ENCODE assay signal across 1 cellular context in the genomic region with DNA sequence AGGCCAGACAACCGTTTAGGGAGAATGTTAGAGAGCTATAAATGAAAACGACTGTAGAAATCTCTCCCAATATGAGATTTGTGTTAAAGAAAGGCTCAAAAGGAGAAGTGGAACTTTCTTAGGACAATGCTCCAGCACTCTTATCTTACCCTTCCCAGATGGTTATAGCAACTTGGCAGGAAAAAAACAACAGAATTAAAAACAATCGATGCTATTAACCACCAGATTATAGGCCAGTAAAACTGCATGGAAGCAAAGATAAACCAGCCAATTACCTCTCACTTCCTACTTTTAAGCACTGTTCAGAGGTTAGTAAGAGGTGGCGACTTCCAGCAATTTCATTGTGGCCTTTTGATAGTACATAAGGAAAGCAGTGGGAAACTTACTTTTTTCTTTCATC.
TF ChIP-seq lines count a peak whose summit lies in the region.

No MANE protein-coding gene starts in this region.

TF ChIP-seq in K562, 482 proteins besides CTCF, POLR2A, EP300 and RAD21 (continued from another document and continues in another):
- TF ChIP-seq TFE3 (CRISPR knock-in tag; IDR thresholded peaks at IDR 0.05) (no peak), CC2D1A (IDR thresholded peaks at IDR 0.05) (peak; percentile 77; the same call in 1 of the 2 replicates), TCF3 (CRISPR knock-in tag; IDR thresholded peaks at IDR 0.05) (peak; percentile 72), KAT8 (IDR thresholded peaks at IDR 0.05; ENCODE audit: low read depth) (no peak), TAF9B (IDR thresholded peaks at IDR 0.05; ENCODE audit: partially characterized antibody) (no peak), MLLT1 (IDR thresholded peaks at IDR 0.05) (no peak), PHF20 (IDR thresholded peaks at IDR 0.05; ENCODE audit: partially characterized antibody) (no peak), MTA1 (IDR thresholded peaks at IDR 0.05; ENCODE audit: borderline replicate concordance) (no peak), ZNF507 (tag; conservative IDR thresholded peaks at IDR 0.05) (no peak), ZSCAN32 (CRISPR knock-in tag; IDR thresholded peaks at IDR 0.05) (no peak), PTRF (tag; IDR thresholded peaks at IDR 0.05) (no peak), ZNF24 (IDR thresholded peaks at IDR 0.05) (no peak), ZNF75A (CRISPR knock-in tag; IDR thresholded peaks at IDR 0.05) (no peak), POLR3G (IDR thresholded peaks at IDR 0.05; ENCODE audit: extremely low read depth, insufficient read length, insufficient replicate concordance) (no peak), ZNF41 (CRISPR knock-in tag; conservative IDR thresholded peaks at IDR 0.05) (no peak), NR2C1 (IDR thresholded peaks at IDR 0.05) (no peak), NR2C1 (tag; IDR thresholded peaks at IDR 0.05) (no peak), KAT7 (CRISPR knock-in tag; IDR thresholded peaks at IDR 0.05; ENCODE audit: borderline replicate concordance) (no peak), HOXB6 (CRISPR knock-in tag; IDR thresholded peaks at IDR 0.05; ENCODE audit: borderline replicate concordance) (no peak), CCAR2 (IDR thresholded peaks at IDR 0.05; ENCODE audit: low read depth, low read length) (no peak), NR1H2 (CRISPR knock-in tag; IDR thresholded peaks at IDR 0.05) (no peak), CBX3 (IDR thresholded peaks at IDR 0.05; ENCODE audit: borderline replicate concordance in 1 of 2, low read length in 2 of 2) (no peak), JUND (IDR thresholded peaks at IDR 0.05; ENCODE audit: borderline replicate concordance, low read depth, low read length) (no peak), JUND (tag; IDR thresholded peaks at IDR 0.05; ENCODE audit: borderline replicate concordance, low read depth, low read length) (0 out of 3 replicates have a peak, but pooled peaks have one; percentile 20), ELF4 (CRISPR knock-in tag; IDR thresholded peaks at IDR 0.05) (0 out of 2 replicates have a peak, but pooled peaks have one; percentile 34), SMARCE1 (IDR thresholded peaks at IDR 0.05) (peak; percentile 76; the same call in 1 of the 2 replicates), TRIM24 (IDR thresholded peaks at IDR 0.05) (0 out of 4 replicates have a peak, but pooled peaks of 1 of the 2 experiments have one; percentile 23), SUPT5H (IDR thresholded peaks at IDR 0.05) (no peak), ZNF143 (CRISPR knock-in tag; IDR thresholded peaks at IDR 0.05) (no peak), POLR2AphosphoS2 (IDR thresholded peaks at IDR 0.05; ENCODE audit: low read length) (no peak), ZBTB9 (CRISPR knock-in tag; IDR thresholded peaks at IDR 0.05) (no peak), RB1 (IDR thresholded peaks at IDR 0.05; ENCODE audit: low read depth) (no peak), KDM5B (IDR thresholded peaks at IDR 0.05; ENCODE audit: insufficient replicate concordance, low read depth, low read length) (no peak), CTBP1 (IDR thresholded peaks at IDR 0.05; ENCODE audit: borderline replicate concordance) (peak; percentile 19; the same call in 1 of the 2 replicates), NKRF (IDR thresholded peaks at IDR 0.05; ENCODE audit: borderline replicate concordance) (no peak), NCOR1 (IDR thresholded peaks at IDR 0.05) (peak; percentile 53), PURB (CRISPR knock-in tag; IDR thresholded peaks at IDR 0.05; ENCODE audit: low read depth) (no peak), SLC30A9 (CRISPR knock-in tag; IDR thresholded peaks at IDR 0.05) (no peak), HNRNPK (IDR thresholded peaks at IDR 0.05; ENCODE audit: low read depth, low read length, poor library complexity, severe bottlenecking) (no peak), POLR2AphosphoS5 (IDR thresholded peaks at IDR 0.05; ENCODE audit: control insufficient read depth, insufficient read depth, low read depth, low read length) (no peak)
- TF ChIP-seq, protein P1, sequence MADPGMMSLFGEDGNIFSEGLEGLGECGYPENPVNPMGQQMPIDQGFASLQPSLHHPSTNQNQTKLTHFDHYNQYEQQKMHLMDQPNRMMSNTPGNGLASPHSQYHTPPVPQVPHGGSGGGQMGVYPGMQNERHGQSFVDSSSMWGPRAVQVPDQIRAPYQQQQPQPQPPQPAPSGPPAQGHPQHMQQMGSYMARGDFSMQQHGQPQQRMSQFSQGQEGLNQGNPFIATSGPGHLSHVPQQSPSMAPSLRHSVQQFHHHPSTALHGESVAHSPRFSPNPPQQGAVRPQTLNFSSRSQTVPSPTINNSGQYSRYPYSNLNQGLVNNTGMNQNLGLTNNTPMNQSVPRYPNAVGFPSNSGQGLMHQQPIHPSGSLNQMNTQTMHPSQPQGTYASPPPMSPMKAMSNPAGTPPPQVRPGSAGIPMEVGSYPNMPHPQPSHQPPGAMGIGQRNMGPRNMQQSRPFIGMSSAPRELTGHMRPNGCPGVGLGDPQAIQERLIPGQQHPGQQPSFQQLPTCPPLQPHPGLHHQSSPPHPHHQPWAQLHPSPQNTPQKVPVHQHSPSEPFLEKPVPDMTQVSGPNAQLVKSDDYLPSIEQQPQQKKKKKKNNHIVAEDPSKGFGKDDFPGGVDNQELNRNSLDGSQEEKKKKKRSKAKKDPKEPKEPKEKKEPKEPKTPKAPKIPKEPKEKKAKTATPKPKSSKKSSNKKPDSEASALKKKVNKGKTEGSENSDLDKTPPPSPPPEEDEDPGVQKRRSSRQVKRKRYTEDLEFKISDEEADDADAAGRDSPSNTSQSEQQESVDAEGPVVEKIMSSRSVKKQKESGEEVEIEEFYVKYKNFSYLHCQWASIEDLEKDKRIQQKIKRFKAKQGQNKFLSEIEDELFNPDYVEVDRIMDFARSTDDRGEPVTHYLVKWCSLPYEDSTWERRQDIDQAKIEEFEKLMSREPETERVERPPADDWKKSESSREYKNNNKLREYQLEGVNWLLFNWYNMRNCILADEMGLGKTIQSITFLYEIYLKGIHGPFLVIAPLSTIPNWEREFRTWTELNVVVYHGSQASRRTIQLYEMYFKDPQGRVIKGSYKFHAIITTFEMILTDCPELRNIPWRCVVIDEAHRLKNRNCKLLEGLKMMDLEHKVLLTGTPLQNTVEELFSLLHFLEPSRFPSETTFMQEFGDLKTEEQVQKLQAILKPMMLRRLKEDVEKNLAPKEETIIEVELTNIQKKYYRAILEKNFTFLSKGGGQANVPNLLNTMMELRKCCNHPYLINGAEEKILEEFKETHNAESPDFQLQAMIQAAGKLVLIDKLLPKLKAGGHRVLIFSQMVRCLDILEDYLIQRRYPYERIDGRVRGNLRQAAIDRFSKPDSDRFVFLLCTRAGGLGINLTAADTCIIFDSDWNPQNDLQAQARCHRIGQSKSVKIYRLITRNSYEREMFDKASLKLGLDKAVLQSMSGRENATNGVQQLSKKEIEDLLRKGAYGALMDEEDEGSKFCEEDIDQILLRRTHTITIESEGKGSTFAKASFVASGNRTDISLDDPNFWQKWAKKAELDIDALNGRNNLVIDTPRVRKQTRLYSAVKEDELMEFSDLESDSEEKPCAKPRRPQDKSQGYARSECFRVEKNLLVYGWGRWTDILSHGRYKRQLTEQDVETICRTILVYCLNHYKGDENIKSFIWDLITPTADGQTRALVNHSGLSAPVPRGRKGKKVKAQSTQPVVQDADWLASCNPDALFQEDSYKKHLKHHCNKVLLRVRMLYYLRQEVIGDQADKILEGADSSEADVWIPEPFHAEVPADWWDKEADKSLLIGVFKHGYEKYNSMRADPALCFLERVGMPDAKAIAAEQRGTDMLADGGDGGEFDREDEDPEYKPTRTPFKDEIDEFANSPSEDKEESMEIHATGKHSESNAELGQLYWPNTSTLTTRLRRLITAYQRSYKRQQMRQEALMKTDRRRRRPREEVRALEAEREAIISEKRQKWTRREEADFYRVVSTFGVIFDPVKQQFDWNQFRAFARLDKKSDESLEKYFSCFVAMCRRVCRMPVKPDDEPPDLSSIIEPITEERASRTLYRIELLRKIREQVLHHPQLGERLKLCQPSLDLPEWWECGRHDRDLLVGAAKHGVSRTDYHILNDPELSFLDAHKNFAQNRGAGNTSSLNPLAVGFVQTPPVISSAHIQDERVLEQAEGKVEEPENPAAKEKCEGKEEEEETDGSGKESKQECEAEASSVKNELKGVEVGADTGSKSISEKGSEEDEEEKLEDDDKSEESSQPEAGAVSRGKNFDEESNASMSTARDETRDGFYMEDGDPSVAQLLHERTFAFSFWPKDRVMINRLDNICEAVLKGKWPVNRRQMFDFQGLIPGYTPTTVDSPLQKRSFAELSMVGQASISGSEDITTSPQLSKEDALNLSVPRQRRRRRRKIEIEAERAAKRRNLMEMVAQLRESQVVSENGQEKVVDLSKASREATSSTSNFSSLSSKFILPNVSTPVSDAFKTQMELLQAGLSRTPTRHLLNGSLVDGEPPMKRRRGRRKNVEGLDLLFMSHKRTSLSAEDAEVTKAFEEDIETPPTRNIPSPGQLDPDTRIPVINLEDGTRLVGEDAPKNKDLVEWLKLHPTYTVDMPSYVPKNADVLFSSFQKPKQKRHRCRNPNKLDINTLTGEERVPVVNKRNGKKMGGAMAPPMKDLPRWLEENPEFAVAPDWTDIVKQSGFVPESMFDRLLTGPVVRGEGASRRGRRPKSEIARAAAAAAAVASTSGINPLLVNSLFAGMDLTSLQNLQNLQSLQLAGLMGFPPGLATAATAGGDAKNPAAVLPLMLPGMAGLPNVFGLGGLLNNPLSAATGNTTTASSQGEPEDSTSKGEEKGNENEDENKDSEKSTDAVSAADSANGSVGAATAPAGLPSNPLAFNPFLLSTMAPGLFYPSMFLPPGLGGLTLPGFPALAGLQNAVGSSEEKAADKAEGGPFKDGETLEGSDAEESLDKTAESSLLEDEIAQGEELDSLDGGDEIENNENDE (IDR thresholded peaks at IDR 0.05; ENCODE audit: low read depth, low read length) = no peak
